In genomic region chr9:115671236-115671770, GRCh38 we compare ENCODE assay signal across 18 cellular contexts.
DNase-seq lines count a peak whose midpoint lies in the region; ATAC-seq and TF ChIP-seq lines count a peak whose summit lies in the region.
"Had no signal": no experiment of that assay in that cellular context is flagged by ENCODE, and none has a peak within 500 bp of the region (broad histone marks: within the 10 kb centered on the region; RNA-seq: fewer than 3 reads in every experiment).

No MANE protein-coding gene starts in this region.

- H3K4me3 ChIP-seq in SJCRH30 (no peak overlapping the region), thoracic aorta (no peak overlapping the region)
- H3K4me3 ChIP-seq in effector memory CD4-positive, alpha-beta T cell (ENCODE audit: insufficient read depth, low read depth, low read length, poor library complexity, severe bottlenecking) = no peak overlapping the region
- H3K4me3 ChIP-seq: BLaER1, dorsolateral prefrontal cortex, mucosa of descending colon had no signal

- no peaks in the 10 kb centered on the region for H3K9me3 ChIP-seq in SJCRH30 (replicated peaks)
- H3K9me3 ChIP-seq in thoracic aorta = no peaks in the 10 kb centered on the region
- no peaks in the 10 kb centered on the region for H3K9me3 ChIP-seq in effector memory CD4-positive, alpha-beta T cell (ENCODE audit: control insufficient read depth, low read length)
- H3K9me3 ChIP-seq: BLaER1, mucosa of descending colon had no signal

- intact Hi-C loops in activated naive CD4-positive, alpha-beta T cell treated with anti-CD3 and anti-CD28 coated beads for 36 hours (cut with micrococcal nuclease) = no loop called here

- ATAC-seq in thoracic aorta (ENCODE audit: insufficient number of reproducible peaks, low FRiP score, low read depth) = no peak
- ATAC-seq: HCT116, mucosa of descending colon, T-cell had no signal

- H3K27ac Mint-ChIP-seq in activated naive CD4-positive, alpha-beta T cell treated with anti-CD3 and anti-CD28 coated beads for 36 hours = no peak overlapping the region
- H3K27ac Mint-ChIP-seq: activated CD4-positive, alpha-beta T cell treated with anti-CD3 and anti-CD28 coated beads, Interleukin-2, amount 10 ng/mL, durations not matched to agents 7 days and 5 days; IgD-negative memory B cell; T-cell had no signal

- H3K36me3 ChIP-seq in SJCRH30 (no peaks in the 10 kb centered on the region), thoracic aorta (no peaks in the 10 kb centered on the region)
- H3K36me3 ChIP-seq in effector memory CD4-positive, alpha-beta T cell (ENCODE audit: control insufficient read depth, insufficient read depth, low read length) = no peaks in the 10 kb centered on the region
- H3K36me3 ChIP-seq: BLaER1 had no signal

- H3K4me1 ChIP-seq in SJCRH30 (peaks cover 20% of the 10 kb centered on the region), thoracic aorta (ENCODE audit: control insufficient read depth in 1 of 2, low read depth in 2 of 2) (peaks cover 16 to 54% of the 10 kb centered on the region in 2 donors)
- no peaks in the 10 kb centered on the region for H3K4me1 ChIP-seq in effector memory CD4-positive, alpha-beta T cell (ENCODE audit: control insufficient read depth, insufficient read depth, low read length, poor library complexity, severe bottlenecking)
- H3K4me1 ChIP-seq: BLaER1 had no signal

- no peak overlapping the region for H3K4me3 Mint-ChIP-seq in activated naive CD4-positive, alpha-beta T cell treated with anti-CD3 and anti-CD28 coated beads for 36 hours
- H3K4me3 Mint-ChIP-seq: activated CD4-positive, alpha-beta T cell treated with anti-CD3 and anti-CD28 coated beads, Interleukin-2, amount 10 ng/mL, durations not matched to agents 7 days and 5 days; IgD-negative memory B cell; T-cell had no signal

- H3K9me3 Mint-ChIP-seq in activated naive CD4-positive, alpha-beta T cell treated with anti-CD3 and anti-CD28 coated beads for 36 hours = peaks cover 2% of the 10 kb centered on the region
- H3K9me3 Mint-ChIP-seq: activated CD4-positive, alpha-beta T cell treated with anti-CD3 and anti-CD28 coated beads, Interleukin-2, amount 10 ng/mL, durations not matched to agents 7 days and 5 days had no signal

- CTCF ChIA-PET in activated naive CD4-positive, alpha-beta T cell treated with anti-CD3 and anti-CD28 coated beads for 36 hours (lab: Charles Lee) = no interaction called here

- H3K27me3 ChIP-seq in SJCRH30 (no peaks in the 10 kb centered on the region), thoracic aorta (replicated peaks; ENCODE audit: insufficient read depth) (no peaks in the 10 kb centered on the region)
- no peaks in the 10 kb centered on the region for H3K27me3 ChIP-seq in effector memory CD4-positive, alpha-beta T cell (replicated peaks; ENCODE audit: control insufficient read depth, insufficient read depth, low read length, poor library complexity, severe bottlenecking)
- H3K27me3 ChIP-seq: BLaER1 had no signal

- DNase-seq in ELR (ENCODE audit: low read depth) = peak; percentile 17
- DNase-seq in SJCRH30 = no peak
- peak; percentile 45 for DNase-seq in glomerular visceral epithelial cell (ENCODE audit: extremely low spot score)
- DNase-seq in thoracic aorta (ENCODE audit: low spot score) = no peak
- DNase-seq in activated naive CD4-positive, alpha-beta T cell treated with anti-CD3 and anti-CD28 coated beads for 36 hours = no peak
- no peak for DNase-seq in cortex of kidney (lab: John Stamatoyannopoulos, UW)
- DNase-seq in effector memory CD4-positive, alpha-beta T cell = no peak
- DNase-seq: activated CD4-positive, alpha-beta T cell treated with anti-CD3 and anti-CD28 coated beads, Interleukin-2, amount 10 ng/mL, durations not matched to agents 7 days and 5 days; activated effector memory CD4-positive, alpha-beta T cell treated with Interleukin-2 at 50 U/mL for 16 hours; dorsolateral prefrontal cortex; erythroblast; mucosa of descending colon; NCI-H1694; stimulated activated CD4-positive, alpha-beta T cell treated with anti-CD3 and anti-CD28 coated beads, Interleukin-15, amount 100 ng/mL, for 24 hours; T-cell had no signal

- H3K36me3 Mint-ChIP-seq in activated naive CD4-positive, alpha-beta T cell treated with anti-CD3 and anti-CD28 coated beads for 36 hours (ENCODE audit: low read depth) = no peaks in the 10 kb centered on the region
- H3K36me3 Mint-ChIP-seq: IgD-negative memory B cell, T-cell had no signal

- TF ChIP-seq CTCF in thoracic aorta (IDR thresholded peaks at IDR 0.05) = no peak

- H3K27me3 Mint-ChIP-seq in activated naive CD4-positive, alpha-beta T cell treated with anti-CD3 and anti-CD28 coated beads for 36 hours (ENCODE audit: low read depth) = peaks cover 4% of the 10 kb centered on the region
- H3K27me3 Mint-ChIP-seq: activated CD4-positive, alpha-beta T cell treated with anti-CD3 and anti-CD28 coated beads, Interleukin-2, amount 10 ng/mL, durations not matched to agents 7 days and 5 days; IgD-negative memory B cell; T-cell had no signal

- no peaks in the 10 kb centered on the region for H3K4me1 Mint-ChIP-seq in activated naive CD4-positive, alpha-beta T cell treated with anti-CD3 and anti-CD28 coated beads for 36 hours (ENCODE audit: low read depth)
- H3K4me1 Mint-ChIP-seq: activated CD4-positive, alpha-beta T cell treated with anti-CD3 and anti-CD28 coated beads, Interleukin-2, amount 10 ng/mL, durations not matched to agents 7 days and 5 days; IgD-negative memory B cell; T-cell had no signal

- H3K27ac ChIP-seq in SJCRH30 (peak overlapping the region; percentile 95; the same call in 1 of the 2 replicates), thoracic aorta (peak overlapping the region; percentile 75 to 87)
- no peak overlapping the region for H3K27ac ChIP-seq in effector memory CD4-positive, alpha-beta T cell (ENCODE audit: insufficient read depth, low read length, poor library complexity, severe bottlenecking)
- H3K27ac ChIP-seq: BLaER1, dorsolateral prefrontal cortex had no signal

Comparison
In these comparisons a context has a peak if more than half of its experiments do, and no peak if none do; other contexts are left out.
1. DNase-seq: peak in ELR (single experiment) and glomerular visceral epithelial cell (single experiment); none in SJCRH30 (0 of 2), thoracic aorta (single experiment), activated naive CD4-positive, alpha-beta T cell treated with anti-CD3 and anti-CD28 coated beads for 36 hours (single experiment), cortex of kidney (single experiment) and effector memory CD4-positive, alpha-beta T cell (0 of 3).